In the genomic region with DNA sequence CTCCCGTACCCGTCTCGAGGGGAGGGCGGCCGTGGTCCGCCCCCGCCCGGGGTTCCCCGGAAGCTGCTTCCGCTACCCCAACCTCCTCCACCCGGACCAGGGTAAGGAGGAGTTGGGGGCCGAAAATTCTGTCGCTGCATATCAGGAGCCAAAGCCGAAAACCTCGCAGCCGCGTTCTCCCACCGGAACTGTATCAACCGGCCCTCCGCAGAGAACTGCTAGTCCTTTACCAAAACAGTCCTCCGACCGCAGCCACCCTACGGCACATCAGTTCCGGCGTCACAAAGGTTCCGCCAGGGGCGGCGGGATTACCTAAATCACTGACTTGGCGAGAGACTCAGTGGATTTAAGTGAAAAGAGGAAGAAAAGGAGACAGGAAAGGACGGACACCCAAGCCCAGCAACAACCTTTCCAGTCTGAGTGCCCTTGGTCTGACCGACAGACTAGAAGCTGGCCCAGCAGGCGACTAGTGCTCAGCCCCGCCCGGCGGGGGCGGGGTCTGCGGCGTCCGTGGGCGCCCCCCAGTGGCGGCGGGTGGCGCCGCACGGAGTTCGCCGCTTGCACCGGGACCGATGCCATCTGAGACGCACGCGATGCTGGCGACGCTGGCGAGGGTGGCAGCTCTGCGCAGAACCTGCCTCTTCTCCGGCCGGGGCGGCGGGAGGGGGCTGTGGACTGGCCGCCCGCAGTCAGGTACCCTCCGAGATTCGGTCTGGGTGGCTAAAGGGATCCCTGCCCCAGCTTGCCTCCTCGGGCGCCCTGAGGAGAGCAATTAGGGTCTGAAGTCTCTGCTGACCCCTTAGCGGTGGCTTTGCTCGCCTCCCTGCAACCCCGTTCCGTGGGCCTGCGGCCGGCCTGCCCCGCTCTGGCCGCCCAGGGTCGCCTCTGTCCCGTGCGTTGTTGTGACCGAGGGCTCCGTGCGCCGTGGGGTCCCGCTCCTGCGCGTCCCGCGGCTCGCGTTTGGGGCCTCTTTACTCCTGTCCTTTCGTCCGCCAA, we compare ENCODE assay signal across 8 cellular contexts. TPM values are rescaled to one million over a fixed set of nuclear protein-coding genes. Genes with fewer than 3 reads are reported as not detected.
DNase-seq lines count a peak whose midpoint lies in the region; ATAC-seq and TF ChIP-seq lines count a peak whose summit lies in the region.

A gene (minus strand): TSS at position 195 of the 996 bp plus-strand sequence. CDS start 55 bp downstream, at position 140.
A gene (plus strand): TSS at position 578 of the 996 bp plus-strand sequence.

- peak; percentile 78 to 92 (median 88) for DNase-seq in CD8-positive, alpha-beta memory T cell
- DNase-seq in NCI-H774 (lab: John Stamatoyannopoulos, UW), result peak; percentile 88
- DNase-seq in activated CD8-positive, alpha-beta T cell treated with anti-CD3 and anti-CD28 coated beads for 36 hours, result peak; percentile 90
- DNase-seq in lung (ENCODE audit: low spot score), result peak; percentile 85
- peak; percentile 73 to 83 (median 79) for DNase-seq in stimulated activated CD4-positive, alpha-beta T cell treated with anti-CD3 and anti-CD28 coated beads, TNF-alpha, amount 100 ng/mL, for 24 hours (ENCODE audit: low read depth in 3 of 3)

- peaks cover 37% of the 10 kb centered on the region for H3K4me1 ChIP-seq in CD8-positive, alpha-beta memory T cell (ENCODE audit: insufficient read depth, low read length)
- peaks cover 5% of the 10 kb centered on the region for H3K4me1 ChIP-seq in ectodermal cell (ENCODE audit: control insufficient read depth, insufficient read depth, low read length)
- H3K4me1 ChIP-seq in lung (ENCODE audit: control insufficient read depth in 2 of 2, insufficient read depth in 2 of 2, low read length in 2 of 2), result peaks cover 3 to 5% of the 10 kb centered on the region in 2 donors

- CTCF ChIA-PET in CD8-positive, alpha-beta memory T cell (lab: Charles Lee), result interaction anchor here (0.8 to 2.9 kb wide), 15 partner anchors 9 to 555 kb away, joined by 3 to 13 read pairs (median 3); a partner anchor contains a TSS
- CTCF ChIA-PET in activated CD8-positive, alpha-beta T cell treated with anti-CD3 and anti-CD28 coated beads for 36 hours (lab: Charles Lee), result interaction anchor here (0.8 to 2.2 kb wide), 15 partner anchors 9 to 554 kb away, joined by 3 to 6 read pairs (median 3); a partner anchor contains a TSS

- peak within 1 kb of the TSS; percentile 84 for H3K4me3 ChIP-seq in CD8-positive, alpha-beta memory T cell (ENCODE audit: low read length)
- peak within 1 kb of the TSS; percentile 96 for H3K4me3 ChIP-seq in ectodermal cell (ENCODE audit: insufficient read depth, low read depth, low read length)
- peak within 1 kb of the TSS; percentile 97 for H3K4me3 ChIP-seq in lung

- intact Hi-C loops in activated CD8-positive, alpha-beta T cell treated with anti-CD3 and anti-CD28 coated beads for 36 hours (cut with micrococcal nuclease), result no loop called here

- no peaks in the 10 kb centered on the region for H3K36me3 ChIP-seq in CD8-positive, alpha-beta memory T cell (ENCODE audit: insufficient read depth, low read length)
- H3K36me3 ChIP-seq in ectodermal cell (ENCODE audit: control insufficient read depth, insufficient read depth, low read length) (no peaks in the 10 kb centered on the region), lung (ENCODE audit: control insufficient read depth in 2 of 2, insufficient read depth in 2 of 2, low read length in 2 of 2) (no peaks in the 10 kb centered on the region)

- H3K9me3 ChIP-seq in CD8-positive, alpha-beta memory T cell (ENCODE audit: low read length), result no peaks in the 10 kb centered on the region
- H3K9me3 ChIP-seq in ectodermal cell (ENCODE audit: control insufficient read depth, low read length) (no peaks in the 10 kb centered on the region), lung (ENCODE audit: control insufficient read depth in 2 of 2, insufficient read depth in 1 of 2, low read length in 1 of 2) (no peaks in the 10 kb centered on the region)

- H3K4me3 Mint-ChIP-seq in CD8-positive, alpha-beta memory T cell, result peak within 1 kb of the TSS; percentile 96 to 99 (median 98)
- H3K4me3 Mint-ChIP-seq in activated CD8-positive, alpha-beta T cell treated with anti-CD3 and anti-CD28 coated beads for 36 hours, result peak within 1 kb of the TSS; percentile 93

- H3K36me3 Mint-ChIP-seq in CD8-positive, alpha-beta memory T cell, result peaks cover 0 to 11% (median 0%) of the 10 kb centered on the region in 3 donors
- H3K36me3 Mint-ChIP-seq in activated CD8-positive, alpha-beta T cell treated with anti-CD3 and anti-CD28 coated beads for 36 hours (ENCODE audit: low read depth), result peaks cover 12% of the 10 kb centered on the region

- peaks cover 0 to 2% of the 10 kb centered on the region in 2 donors for H3K27me3 Mint-ChIP-seq in CD8-positive, alpha-beta memory T cell
- peaks cover 2% of the 10 kb centered on the region for H3K27me3 Mint-ChIP-seq in activated CD8-positive, alpha-beta T cell treated with anti-CD3 and anti-CD28 coated beads for 36 hours

- peak; percentile 97 for TF ChIP-seq CTCF in activated CD8-positive, alpha-beta T cell treated with anti-CD3 and anti-CD28 coated beads for 36 hours (IDR thresholded peaks at IDR 0.05)
- peak; percentile 64 for TF ChIP-seq CTCF in lung (IDR thresholded peaks at IDR 0.05; ENCODE audit: control extremely low read depth, extremely low read depth)

- ATAC-seq in GM19452 (IDR thresholded peaks at IDR 0.05; ENCODE audit: unreplicated experiment) (peak; percentile 92), HG03575 (IDR thresholded peaks at IDR 0.05; ENCODE audit: extremely low read depth, insufficient number of reproducible peaks, low FRiP score, unreplicated experiment) (peak; percentile 57), lung (ENCODE audit: insufficient read depth, low FRiP score) (peak; percentile 99)
- peak; percentile 91 for ATAC-seq in activated CD8-positive, alpha-beta T cell treated with anti-CD3 and anti-CD28 coated beads for 36 hours

- POLR2A ChIA-PET in CD8-positive, alpha-beta memory T cell (lab: Charles Lee), result interaction anchor here (0.6 to 1.8 kb wide), 5 partner anchors 17 to 238 kb away, joined by 3 to 14 read pairs (median 4); a partner anchor contains a TSS
- POLR2A ChIA-PET in activated CD8-positive, alpha-beta T cell treated with anti-CD3 and anti-CD28 coated beads for 36 hours (lab: Charles Lee), result interaction anchor here (0.5 to 2.3 kb wide), 5 partner anchors 11 to 1747 kb away, joined by 3 to 9 read pairs (median 3); a partner anchor contains a TSS

- 1% methylated on average over 90 of the region's 90 CpGs for WGBS in ectodermal cell, 2 experiments
- 1 to 2% methylated on average over 86 to 90 of the region's 90 CpGs for WGBS in lung, 2 donors

- H3K27ac Mint-ChIP-seq in CD8-positive, alpha-beta memory T cell, result peak within 1 kb of the TSS; percentile 88 to 99 (median 98)
- peak within 1 kb of the TSS; percentile 98 for H3K27ac Mint-ChIP-seq in activated CD8-positive, alpha-beta T cell treated with anti-CD3 and anti-CD28 coated beads for 36 hours

- H3K27me3 ChIP-seq in CD8-positive, alpha-beta memory T cell (ENCODE audit: insufficient read depth, low read length, poor library complexity, severe bottlenecking), result no peaks in the 10 kb centered on the region
- H3K27me3 ChIP-seq in ectodermal cell (ENCODE audit: control insufficient read depth, insufficient read depth, low read length, poor library complexity, severe bottlenecking), result peaks cover 14% of the 10 kb centered on the region
- no peaks in the 10 kb centered on the region for H3K27me3 ChIP-seq in lung (ENCODE audit: control insufficient read depth, insufficient read depth)

- no peaks in the 10 kb centered on the region for H3K9me3 Mint-ChIP-seq in CD8-positive, alpha-beta memory T cell
- H3K9me3 Mint-ChIP-seq in activated CD8-positive, alpha-beta T cell treated with anti-CD3 and anti-CD28 coated beads for 36 hours, result no peaks in the 10 kb centered on the region

- H3K27ac ChIP-seq in CD8-positive, alpha-beta memory T cell (ENCODE audit: low read depth, low read length), result peak within 1 kb of the TSS; percentile 96
- H3K27ac ChIP-seq in ectodermal cell (ENCODE audit: insufficient read depth, low read depth, low read length, poor library complexity, severe bottlenecking) (peak within 1 kb of the TSS; percentile 82), lung (ENCODE audit: low read depth in 1 of 2, low read length in 1 of 2) (peak within 1 kb of the TSS; percentile 89 to 93)

- peaks cover 27 to 49% (median 40%) of the 10 kb centered on the region in 3 donors for H3K4me1 Mint-ChIP-seq in CD8-positive, alpha-beta memory T cell
- H3K4me1 Mint-ChIP-seq in activated CD8-positive, alpha-beta T cell treated with anti-CD3 and anti-CD28 coated beads for 36 hours (ENCODE audit: low read depth), result peaks cover 23% of the 10 kb centered on the region

RNA-seq across cellular contexts. Expression of the first gene that starts in this region (rescaled TPM):
- total RNA-seq in CD8-positive, alpha-beta memory T cell, result 10 to 100 TPM; 33.4 to 33.5 TPM
- 60.8 TPM for polyA plus RNA-seq in CD8-positive, alpha-beta memory T cell
- total RNA-seq in activated CD8-positive, alpha-beta T cell treated with anti-CD3 and anti-CD28 coated beads for 36 hours, result 10 to 100 TPM; 43.8 to 50.0 TPM
- polyA plus RNA-seq in ectodermal cell (2013, experiment 1 of 4), result 55.4 TPM
- 59.1 TPM for polyA plus RNA-seq in ectodermal cell (2013, experiment 2 of 4)
- polyA plus RNA-seq in ectodermal cell (2013, experiment 3 of 4), result 56.4 TPM
- polyA plus RNA-seq in ectodermal cell (2013, experiment 4 of 4), result 55.2 TPM
- 10 to 100 TPM; 26.3 to 27.1 TPM for total RNA-seq in lung
- polyA plus RNA-seq in lung, result 10 to 100 TPM; 37.6 to 39.3 TPM

RNA-seq across cellular contexts. Expression of the second gene that starts in this region (rescaled TPM):
- total RNA-seq in CD8-positive, alpha-beta memory T cell, result 1 to 10 TPM; 1.3 to 1.4 TPM
- 1.1 TPM for polyA plus RNA-seq in CD8-positive, alpha-beta memory T cell
- total RNA-seq in activated CD8-positive, alpha-beta T cell treated with anti-CD3 and anti-CD28 coated beads for 36 hours, result 1 to 10 TPM; 1.6 to 2.0 TPM
- polyA plus RNA-seq in ectodermal cell (2013, experiment 1 of 4), result 5.6 TPM
- polyA plus RNA-seq in ectodermal cell (2013, experiment 2 of 4), result 4.9 TPM
- 6.2 TPM for polyA plus RNA-seq in ectodermal cell (2013, experiment 3 of 4)
- 6.0 TPM for polyA plus RNA-seq in ectodermal cell (2013, experiment 4 of 4)
- 1 to 10 TPM; 1.7 to 4.2 TPM for total RNA-seq in lung
- 1 to 10 TPM in 1 of 2 donors, under 1 TPM in 1; 0.23 to 1.8 TPM for polyA plus RNA-seq in lung

Comparison
In these comparisons a context has a peak if more than half of its experiments do, and no peak if none do; other contexts are left out.
1. Peak in every context shown above with its lines: DNase-seq, ATAC-seq, H3K4me3 ChIP-seq and H3K27ac ChIP-seq.